ENCODE assay signal across 1 cellular context in the genomic region with DNA sequence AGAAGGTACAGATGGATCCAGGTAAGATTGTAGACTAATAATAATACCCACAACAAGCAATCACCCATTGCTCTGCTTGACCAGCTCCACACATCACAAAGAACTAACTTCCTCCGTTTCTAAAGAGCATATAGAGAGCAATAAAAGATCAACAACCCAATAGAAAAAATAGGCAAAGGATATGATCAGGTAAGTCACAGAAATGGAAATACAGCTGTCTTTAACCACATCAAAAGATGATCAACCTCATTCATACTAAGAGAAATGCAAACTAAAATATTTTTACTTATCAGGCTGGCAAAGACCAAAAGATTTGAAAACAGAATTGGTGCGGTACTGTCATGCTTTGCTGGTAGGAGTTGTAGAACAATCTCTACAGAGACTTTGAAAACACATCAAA.
A peak's percentile ranks its signal among the peaks of the same experiment; 100 is the strongest.
TF ChIP-seq lines count a peak whose summit lies in the region.

No MANE protein-coding gene starts in this region.

TF ChIP-seq in GM12878, 131 proteins besides CTCF, POLR2A, EP300 and RAD21:
- no peak for TF ChIP-seq ETV6 (conservative IDR thresholded peaks at IDR 0.05 in 1 of 2, IDR thresholded peaks at IDR 0.05 in 1 of 2; ENCODE audit: borderline replicate concordance in 1 of 2, low read depth in 1 of 2)
- TF ChIP-seq RUNX3 (IDR thresholded peaks at IDR 0.05; ENCODE audit: low read length): peak; percentile 58
- TF ChIP-seq TCF7 (IDR thresholded peaks at IDR 0.05; ENCODE audit: borderline replicate concordance): peak; percentile 57; the same call in 1 of the 2 replicates
